Comparison of ENCODE assay signal across 10 cellular contexts in the genomic region with DNA sequence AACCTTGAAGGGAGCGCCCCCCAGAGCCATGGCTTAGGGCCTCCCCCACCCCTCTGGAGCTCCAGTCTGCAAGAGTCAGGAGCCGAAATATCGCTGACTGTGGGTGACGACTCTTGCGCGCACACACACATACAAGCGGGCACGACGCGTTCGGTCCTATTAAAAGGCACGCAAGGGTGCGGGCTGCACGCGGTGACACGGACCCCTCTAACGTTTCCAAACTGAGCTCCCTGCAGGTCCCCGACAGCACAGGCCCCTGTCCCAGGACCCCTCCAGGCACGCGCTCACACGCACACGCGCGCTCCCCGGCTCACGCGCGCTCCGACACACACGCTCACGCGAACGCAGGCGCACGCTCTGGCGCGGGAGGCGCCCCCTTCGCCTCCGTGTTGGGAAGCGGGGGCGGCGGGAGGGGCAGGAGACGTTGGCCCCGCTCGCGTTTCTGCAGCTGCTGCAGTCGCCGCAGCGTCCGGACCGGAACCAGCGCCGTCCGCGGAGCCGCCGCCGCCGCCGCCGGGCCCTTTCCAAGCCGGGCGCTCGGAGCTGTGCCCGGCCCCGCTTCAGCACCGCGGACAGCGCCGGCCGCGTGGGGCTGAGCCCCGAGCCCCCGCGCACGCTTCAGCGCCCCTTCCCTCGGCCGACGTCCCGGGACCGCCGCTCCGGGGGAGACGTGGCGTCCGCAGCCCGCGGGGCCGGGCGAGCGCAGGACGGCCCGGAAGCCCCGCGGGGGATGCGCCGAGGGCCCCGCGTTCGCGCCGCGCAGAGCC. TPM values are rescaled to one million over a fixed set of nuclear protein-coding genes. Genes with fewer than 3 reads are reported as not detected.
DNase-seq lines count a peak whose midpoint lies in the region; ATAC-seq and TF ChIP-seq lines count a peak whose summit lies in the region.
"Had no signal": no experiment of that assay in that cellular context is flagged by ENCODE, and none has a peak within 500 bp of the region (broad histone marks: within the 10 kb centered on the region; RNA-seq: fewer than 3 reads in every experiment).

A gene (plus strand): TSS at position 454 of the 767 bp plus-strand sequence. CDS start 333 bp downstream, outside the sequence.

- H3K14ac ChIP-seq in neuronal stem cell (ENCODE audit: low read length): peak within 1 kb of the TSS; percentile 89

- no peak within 1 kb of the TSS for H2BK15ac ChIP-seq in neuronal stem cell (ENCODE audit: low read length)

- no peak within 1 kb of the TSS for H3K9ac ChIP-seq in SK-N-SH
- H3K9ac ChIP-seq in neuronal stem cell (ENCODE audit: low read depth, low read length, poor library complexity): peak within 1 kb of the TSS; percentile 44

- no peak for TF ChIP-seq POLR2A in esophagus muscularis mucosa (IDR thresholded peaks at IDR 0.05; ENCODE audit: low read depth)
- no peak for TF ChIP-seq POLR2A in sigmoid colon (IDR thresholded peaks at IDR 0.05)

- 16% methylated on average over 25 of the region's 105 CpGs for WGBS in SK-N-SH (ENCODE audit: low lambda C conversion rate)
- WGBS in esophagus muscularis mucosa: 7% methylated on average over 40 of the region's 105 CpGs
- WGBS in neuronal stem cell (ENCODE audit: extremely low coverage in 2 of 2, insufficient read length in 2 of 2, insufficient replicate concordance in 1 of 2), 2 donors: no CpG with 5 or more reads among the region's 105 CpGs
- WGBS in sigmoid colon, 2 donors: 9 to 20% methylated on average over 105 of the region's 105 CpGs

- peaks cover 0 to 8% of the 10 kb centered on the region in 2 experiments; a peak in 1 of 4 replicates for H3K4me1 ChIP-seq in SK-N-SH (ENCODE audit: control insufficient read depth in 1 of 2, insufficient read depth in 2 of 2, low read depth in 1 of 2, low read length in 1 of 2)
- H3K4me1 ChIP-seq in esophagus muscularis mucosa: peaks cover 3 to 18% (median 10%) of the 10 kb centered on the region in 4 donors
- H3K4me1 ChIP-seq in neuronal stem cell (ENCODE audit: control insufficient read depth in 2 of 2, insufficient read depth in 1 of 2, low read depth in 1 of 2, low read length in 2 of 2): peaks cover 0 to 2% of the 10 kb centered on the region in 2 donors
- peaks cover 0 to 12% (median 9%) of the 10 kb centered on the region in 4 donors for H3K4me1 ChIP-seq in sigmoid colon

- peak; percentile 46 for DNase-seq in EH (ENCODE audit: low read depth)
- peak; percentile 70 for DNase-seq in SK-N-SH
- no peak for DNase-seq in esophagus muscularis mucosa (ENCODE audit: extremely low spot score)
- DNase-seq in neuronal stem cell (ENCODE audit: low spot score): peak; percentile 60
- no peak for DNase-seq in NCI-H1436 (lab: John Stamatoyannopoulos, UW)
- DNase-seq in sigmoid colon: no peak
- no peak for DNase-seq in Kasumi-1 (lab: John Stamatoyannopoulos, UW)
- DNase-seq: NCI-H510A had no signal

- H3K4ac ChIP-seq in neuronal stem cell (ENCODE audit: low read length): no peak within 1 kb of the TSS

- no peak for ATAC-seq in GM18511 (IDR thresholded peaks at IDR 0.05; ENCODE audit: unreplicated experiment)

- H3K4me3 ChIP-seq in SK-N-SH (ENCODE audit: low read depth in 2 of 2, low read length in 1 of 2) (peak within 1 kb of the TSS in 1 of 2 experiments; percentile 35; a peak in 2 of 4 replicates), esophagus muscularis mucosa (peak within 1 kb of the TSS in 3 of 4 donors; percentile 9 to 33 (median 25)), neuronal stem cell (ENCODE audit: low read length in 2 of 2) (peak within 1 kb of the TSS in 1 of 2 donors; percentile 68), sigmoid colon (peak within 1 kb of the TSS in 2 of 4 donors; percentile 9 to 15)

- no peaks in the 10 kb centered on the region for H3K9me3 ChIP-seq in SK-N-SH
- H3K9me3 ChIP-seq in esophagus muscularis mucosa: no peaks in the 10 kb centered on the region
- peaks cover 0 to 5% of the 10 kb centered on the region in 2 donors for H3K9me3 ChIP-seq in neuronal stem cell (replicated peaks in 1 of 2; ENCODE audit: control insufficient read depth in 2 of 2, insufficient read depth in 1 of 2, low read depth in 1 of 2, low read length in 2 of 2)
- H3K9me3 ChIP-seq in sigmoid colon: no peaks in the 10 kb centered on the region

- H2BK120ac ChIP-seq in neuronal stem cell (ENCODE audit: low read depth, low read length): no peak within 1 kb of the TSS

- no peaks in the 10 kb centered on the region for H3K9me2 ChIP-seq in SK-N-SH

- H3K4me2 ChIP-seq in SK-N-SH: peak within 1 kb of the TSS; percentile 73
- peak within 1 kb of the TSS; percentile 2 for H3K4me2 ChIP-seq in neuronal stem cell (ENCODE audit: insufficient read depth, low read length, poor library complexity, severe bottlenecking)

- no peak within 1 kb of the TSS for H2AK5ac ChIP-seq in neuronal stem cell (ENCODE audit: low read depth, low read length)

- H3K27me3 ChIP-seq in SK-N-SH (ENCODE audit: insufficient read depth) (peaks cover 14% of the 10 kb centered on the region), esophagus muscularis mucosa (peaks cover 0 to 98% (median 54%) of the 10 kb centered on the region in 4 donors), neuronal stem cell (ENCODE audit: control insufficient read depth in 3 of 3, insufficient read depth in 3 of 3, low read depth in 1 of 3, low read length in 3 of 3) (peaks cover 10 to 84% (median 76%) of the 10 kb centered on the region in 3 experiments), sigmoid colon (peaks cover 45 to 100% (median 77%) of the 10 kb centered on the region in 3 donors)

- H3K18ac ChIP-seq in neuronal stem cell (ENCODE audit: low read length): no peak within 1 kb of the TSS

- no peak within 1 kb of the TSS for H2BK12ac ChIP-seq in neuronal stem cell (ENCODE audit: low read length)

- no peak within 1 kb of the TSS for H2AFZ ChIP-seq in SK-N-SH (ENCODE audit: low read depth)
- H2AFZ ChIP-seq in neuronal stem cell (ENCODE audit: low read length): no peak within 1 kb of the TSS

- no peaks in the 10 kb centered on the region for H3F3A ChIP-seq in SK-N-SH (replicated peaks; ENCODE audit: insufficient read depth)

- no peaks in the 10 kb centered on the region for H3K79me2 ChIP-seq in SK-N-SH (ENCODE audit: insufficient read depth)

- intact Hi-C loops in esophagus muscularis mucosa (cut with DNase I) (no loop called here), sigmoid colon (cut with DNase I) (no loop called here)

- TF ChIP-seq RAD21 in SK-N-SH (IDR thresholded peaks at IDR 0.05; ENCODE audit: low read length): no peak

- no peak within 1 kb of the TSS for H2BK5ac ChIP-seq in neuronal stem cell (ENCODE audit: low read length)

- no peaks in the 10 kb centered on the region for H4K20me1 ChIP-seq in SK-N-SH (ENCODE audit: insufficient read depth)

- no peaks in the 10 kb centered on the region for H3K36me3 ChIP-seq in SK-N-SH (replicated peaks in 1 of 2; ENCODE audit: control insufficient read depth in 1 of 2, insufficient read depth in 2 of 2, low read length in 1 of 2)
- H3K36me3 ChIP-seq in esophagus muscularis mucosa: no peaks in the 10 kb centered on the region
- no peaks in the 10 kb centered on the region for H3K36me3 ChIP-seq in neuronal stem cell (replicated peaks in 1 of 2; ENCODE audit: control insufficient read depth in 2 of 2, insufficient read depth in 2 of 2, low read length in 2 of 2)
- no peaks in the 10 kb centered on the region for H3K36me3 ChIP-seq in sigmoid colon

- peak within 1 kb of the TSS in 1 of 2 experiments; percentile 51; a peak in 1 of 4 replicates for H3K27ac ChIP-seq in SK-N-SH (ENCODE audit: low read depth in 2 of 2, low read length in 1 of 2)
- H3K27ac ChIP-seq in esophagus muscularis mucosa (replicated peaks in 1 of 4): no peak within 1 kb of the TSS
- no peak within 1 kb of the TSS for H3K27ac ChIP-seq in neuronal stem cell (replicated peaks; ENCODE audit: low read length)
- H3K27ac ChIP-seq in sigmoid colon: no peak within 1 kb of the TSS

- H3K79me1 ChIP-seq in neuronal stem cell (ENCODE audit: low read depth, low read length): peaks cover 2% of the 10 kb centered on the region

- H4K91ac ChIP-seq in neuronal stem cell (ENCODE audit: low read depth, low read length, poor library complexity): no peak within 1 kb of the TSS

- H3K23ac ChIP-seq in neuronal stem cell (ENCODE audit: low read depth, low read length, poor library complexity): peak within 1 kb of the TSS; percentile 73

- H4K8ac ChIP-seq in neuronal stem cell (ENCODE audit: low read depth, low read length): no peak within 1 kb of the TSS

- TF ChIP-seq CTCF in SK-N-SH (IDR thresholded peaks at IDR 0.05) (no peak), esophagus muscularis mucosa (IDR thresholded peaks at IDR 0.05) (no peak), sigmoid colon (IDR thresholded peaks at IDR 0.05) (no peak)

- POLR2A ChIA-PET in SK-N-SH (lab: Yijun Ruan, JAX): interaction anchor here (0.8 to 3.0 kb wide), 18 partner anchors 9 to 102 kb away, joined by 3 to 32 read pairs (median 4); a partner anchor contains a TSS

- TF ChIP-seq EP300 in SK-N-SH (IDR thresholded peaks at IDR 0.05; ENCODE audit: borderline replicate concordance in 1 of 2, low read depth in 1 of 2, low read length in 1 of 2): no peak
- TF ChIP-seq EP300 in esophagus muscularis mucosa (IDR thresholded peaks at IDR 0.05): no peak
- TF ChIP-seq EP300 in sigmoid colon (IDR thresholded peaks at IDR 0.05): no peak

- CTCF ChIA-PET in SK-N-SH (lab: Yijun Ruan, JAX): interaction anchor here (0.6 to 3.1 kb wide), 9 partner anchors 10 to 130 kb away, joined by 3 to 14 read pairs (median 4); a partner anchor contains a TSS

TF ChIP-seq in SK-N-SH, 30 proteins besides CTCF, POLR2A, EP300 and RAD21 (continues in another document):
- TF ChIP-seq FOSL2 (IDR thresholded peaks at IDR 0.05; ENCODE audit: borderline replicate concordance, low read depth): no peak

RNA-seq across cellular contexts. Expression of the gene that starts here (rescaled TPM):
- 0.03 TPM in 1 of 2 replicates, not detected in the other for polyA plus RNA-seq in SK-N-SH (2012; rRNA removed)
- polyA plus RNA-seq in SK-N-SH (2012; cell fraction: cytosol; rRNA removed): 0.03 and 0.13 TPM in 2 replicates
- 0.24 and 0.58 TPM in 2 replicates for polyA plus RNA-seq in SK-N-SH (2012; cell fraction: nucleus; rRNA removed)
- under 1 TPM in 3 of 4 donors, not detected in 1; 0.11 to 0.50 (median 0.19) TPM for total RNA-seq in esophagus muscularis mucosa
- 0.20 TPM for polyA plus RNA-seq in neuronal stem cell (2013, experiment 1 of 2)
- 0.07 TPM for polyA plus RNA-seq in neuronal stem cell (2013, experiment 2 of 2)
- total RNA-seq in sigmoid colon: 1 to 10 TPM in 1 of 4 donors, under 1 TPM in 3; 0.16 to 1.1 (median 0.38) TPM
- polyA plus RNA-seq in sigmoid colon: under 1 TPM in 1 of 3 donors, not detected in 2; 0.69 TPM
- total RNA-seq: skeletal muscle tissue had no signal

Comparison
In these comparisons a context has a peak if more than half of its experiments do, and no peak if none do; other contexts are left out.
1. Peak in DNase-seq and H3K4me2 ChIP-seq in SK-N-SH; RNA of the gene not detected or under 1 TPM.
2. DNase-seq: peak in EH (single experiment) and neuronal stem cell (single experiment); none in esophagus muscularis mucosa (single experiment), NCI-H1436 (single experiment), sigmoid colon (single experiment) and Kasumi-1 (0 of 2).